8 cellular contexts compared by ENCODE assay signal in genomic region chr11:67415501-67416304, GRCh38. TPM values are rescaled to one million over a fixed set of nuclear protein-coding genes. Genes with fewer than 3 reads are reported as not detected.
DNase-seq lines count a peak whose midpoint lies in the region; TF ChIP-seq lines count a peak whose summit lies in the region.

Gene CARNS1, plus strand, starts transcription at chr11:67415678. Its CDS starts 522 bp downstream, at chr11:67416200.

- no peak for TF ChIP-seq EP300 in suprapubic skin (IDR thresholded peaks at IDR 0.05)

- H3K9me3 ChIP-seq in suprapubic skin, result no peaks in the 10 kb centered on the region

- no peak for TF ChIP-seq POLR2A in suprapubic skin (IDR thresholded peaks at IDR 0.05)

- H3K27me3 ChIP-seq in kidney epithelial cell (ENCODE audit: control insufficient read depth, insufficient read depth, low read length), result peaks cover 26% of the 10 kb centered on the region
- H3K27me3 ChIP-seq in suprapubic skin, result peaks cover 24% of the 10 kb centered on the region

- 20% methylated on average over 4 of the region's 67 CpGs for WGBS in suprapubic skin

- H3K4me3 ChIP-seq in kidney epithelial cell (ENCODE audit: low read depth, low read length) (peak within 1 kb of the TSS; percentile 2), suprapubic skin (peak within 1 kb of the TSS; percentile 42)

- H3K36me3 ChIP-seq in kidney epithelial cell (ENCODE audit: control insufficient read depth, insufficient read depth, low read length), result no peaks in the 10 kb centered on the region
- H3K36me3 ChIP-seq in suprapubic skin, result no peaks in the 10 kb centered on the region

- peak; percentile 44 for DNase-seq in NCI-H748 (lab: John Stamatoyannopoulos, UW; ENCODE audit: unreplicated experiment)
- DNase-seq in NCI-H748 treated with DMSO at 0.1 percent for 48 hours (lab: John Stamatoyannopoulos, UW), result no peak
- no peak for DNase-seq in kidney epithelial cell (ENCODE audit: low read depth)
- DNase-seq in suprapubic skin (ENCODE audit: low spot score in 2 of 2), result no peak
- DNase-seq in NCI-H774 (lab: John Stamatoyannopoulos, UW), result no peak
- DNase-seq in globus pallidus (ENCODE audit: low spot score), result no peak
- no peak for DNase-seq in activated CD4-positive, alpha-beta T cell treated with anti-CD3 and anti-CD28 coated beads, Interleukin-2, amount 50 U/mL, for 48 hours

- H3K27ac ChIP-seq in angular gyrus (ENCODE audit: low read depth, low read length), result peak within 1 kb of the TSS; percentile 100
- H3K27ac ChIP-seq in suprapubic skin, result no peak within 1 kb of the TSS

- TF ChIP-seq CTCF in kidney epithelial cell (IDR thresholded peaks at IDR 0.05; ENCODE audit: insufficient read depth, low read length, poor library complexity, severe bottlenecking), result no peak
- TF ChIP-seq CTCF in suprapubic skin (IDR thresholded peaks at IDR 0.05), result no peak

- peaks cover 59% of the 10 kb centered on the region for H3K4me1 ChIP-seq in suprapubic skin

RNA-seq across cellular contexts. Expression of gene CARNS1, which starts in this region (rescaled TPM):
- 0.21 and 0.27 TPM in 2 replicates for total RNA-seq in kidney epithelial cell
- total RNA-seq in suprapubic skin, result under 1 TPM; 0.21 to 0.94 (median 0.74) TPM
